7 cellular contexts compared by ENCODE assay signal in the genomic region with DNA sequence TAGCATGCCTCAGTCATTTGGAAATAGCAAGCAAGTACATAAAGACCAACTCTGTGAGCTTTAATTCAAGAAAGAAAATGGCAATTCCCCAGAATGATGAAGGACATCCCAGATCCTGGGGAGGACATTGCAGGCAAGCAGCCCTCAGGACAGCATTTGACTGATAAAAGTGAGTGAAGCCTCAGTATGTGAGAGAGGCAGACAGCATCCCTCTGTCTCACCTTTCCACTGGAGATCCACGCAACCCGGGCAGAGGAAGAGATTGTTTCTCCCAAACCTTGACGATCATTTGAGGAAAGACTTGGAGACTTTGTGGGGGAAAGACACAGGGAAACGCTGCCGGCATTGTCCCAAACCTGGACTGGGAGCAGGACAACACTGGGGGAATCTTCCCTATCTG.
DNase-seq lines count a peak whose midpoint lies in the region; ATAC-seq and TF ChIP-seq lines count a peak whose summit lies in the region.
"Not testable (repeated sequence)": the region's sequence is repeated elsewhere in the genome, so short reads cannot be mapped to it uniquely, and the experiment has no call there.

No MANE protein-coding gene starts in this region.

- CTCF ChIA-PET in PC-9 (lab: Charles Lee): interaction anchor here (0.6 to 1.1 kb wide), 4 partner anchors 240 to 387 kb away, joined by 3 to 4 read pairs (median 4); no protein-coding TSS in a partner anchor

- H3K9me3 ChIP-seq in PC-9 (ENCODE audit: insufficient read depth, low read depth); esophagus muscularis mucosa; iPS-18a (ENCODE audit: control insufficient read depth, low read depth, low read length); neural cell (ENCODE audit: low read length); skeletal muscle satellite cell (replicated peaks; ENCODE audit: low read length): not testable (repeated sequence)

- H3K27me3 Mint-ChIP-seq in GM23338 (ENCODE audit: insufficient read depth, low read depth, poor library complexity); brain: not testable (repeated sequence)

- peak overlapping the region; percentile 77 for H3K4me2 ChIP-seq in GM23338
- H3K4me2 ChIP-seq in PC-9: peak overlapping the region; percentile 74
- not testable (repeated sequence) for H3K4me2 ChIP-seq in neural cell (ENCODE audit: low read length)
- peak overlapping the region; percentile 69 for H3K4me2 ChIP-seq in skeletal muscle satellite cell (ENCODE audit: low read length)

- H3K27me3 ChIP-seq in GM23338 (ENCODE audit: insufficient read depth); PC-9 (ENCODE audit: insufficient read depth, low read depth); esophagus muscularis mucosa; iPS-18a (ENCODE audit: control insufficient read depth, insufficient read depth, low read length); neural cell (ENCODE audit: insufficient read depth, low read depth, low read length); skeletal muscle satellite cell (ENCODE audit: control insufficient read depth, insufficient read depth, low read length): not testable (repeated sequence)

- ATAC-seq in GM23338: not testable (repeated sequence)

- 2% methylated on average over 5 of the region's 5 CpGs for WGBS in esophagus muscularis mucosa

- not testable (repeated sequence) for TF ChIP-seq EP300 in esophagus muscularis mucosa (IDR thresholded peaks at IDR 0.05); neural cell (conservative IDR thresholded peaks at IDR 0.05; ENCODE audit: poor library complexity, severe bottlenecking)

- H3F3A ChIP-seq in GM23338 (replicated peaks; ENCODE audit: low read depth); PC-9 (ENCODE audit: insufficient read depth, low read depth); neural cell (ENCODE audit: insufficient read depth, low read length, poor library complexity, severe bottlenecking): not testable (repeated sequence)

- H3K27ac ChIP-seq in GM23338 (ENCODE audit: low read depth); PC-9; esophagus muscularis mucosa (replicated peaks in 1 of 4): not testable (repeated sequence)
- H3K27ac ChIP-seq in iPS-18a (ENCODE audit: low read length): peak overlapping the region; percentile 68
- H3K27ac ChIP-seq in neural cell (ENCODE audit: low read length): peak overlapping the region; percentile 34

- H3K79me2 ChIP-seq in GM23338 (replicated peaks; ENCODE audit: insufficient read depth); PC-9 (ENCODE audit: low read depth); neural cell (replicated peaks; ENCODE audit: insufficient read depth, low read length): not testable (repeated sequence)

- not testable (repeated sequence) for H3K4me1 Mint-ChIP-seq in GM23338
- H3K4me1 Mint-ChIP-seq in brain: peaks cover 16% of the 10 kb centered on the region

- not testable (repeated sequence) for H3K9me3 Mint-ChIP-seq in GM23338
- H3K9me3 Mint-ChIP-seq in brain: peaks cover 4 to 15% (median 7%) of the 10 kb centered on the region in 5 experiments

- H3K36me3 ChIP-seq in GM23338 (ENCODE audit: insufficient read depth); PC-9 (ENCODE audit: low read depth); esophagus muscularis mucosa; iPS-18a (ENCODE audit: control insufficient read depth, low read depth, low read length); neural cell (ENCODE audit: insufficient read depth, low read length); skeletal muscle satellite cell (ENCODE audit: insufficient read depth, low read length): not testable (repeated sequence)

- H3K4me3 Mint-ChIP-seq in GM23338: peak overlapping the region; percentile 93
- peak overlapping the region; percentile 86 to 96 (median 95) for H3K4me3 Mint-ChIP-seq in brain

- not testable (repeated sequence) for H3K9me2 ChIP-seq in GM23338 (ENCODE audit: insufficient read depth); PC-9 (ENCODE audit: insufficient read depth); neural cell (ENCODE audit: insufficient read depth, low read length)

- H3K9ac ChIP-seq in iPS-18a (ENCODE audit: low read length) (peak overlapping the region; percentile 63), neural cell (ENCODE audit: low read length) (peak overlapping the region; percentile 31), skeletal muscle satellite cell (ENCODE audit: low read depth, low read length) (peak overlapping the region; percentile 31)

- not testable (repeated sequence) for H3K36me3 Mint-ChIP-seq in GM23338 (ENCODE audit: low read depth); brain

- not testable (repeated sequence) for DNase-seq in GM23338 (ENCODE audit: low spot score); PC-9; esophagus muscularis mucosa (ENCODE audit: extremely low spot score)

- POLR2A ChIA-PET in PC-9 (lab: Charles Lee; ENCODE audit: unreplicated experiment): not testable (repeated sequence)

- H3K4me3 ChIP-seq in GM23338 (peak overlapping the region; percentile 53), PC-9 (peak overlapping the region; percentile 64), esophagus muscularis mucosa (peak overlapping the region; percentile 37 to 52 (median 40)), iPS-18a (ENCODE audit: low read length) (peak overlapping the region; percentile 69), neural cell (ENCODE audit: low read length) (peak overlapping the region; percentile 59), skeletal muscle satellite cell (ENCODE audit: low read length) (peak overlapping the region; percentile 65)

- not testable (repeated sequence) for H3K4me1 ChIP-seq in GM23338 (ENCODE audit: insufficient read depth); PC-9 (replicated peaks; ENCODE audit: insufficient read depth); esophagus muscularis mucosa; iPS-18a (ENCODE audit: control insufficient read depth, low read depth, low read length); skeletal muscle satellite cell (ENCODE audit: control insufficient read depth, insufficient read depth, low read length)

- not testable (repeated sequence) for TF ChIP-seq CTCF in GM23338 (conservative IDR thresholded peaks at IDR 0.05; ENCODE audit: low read depth in 2 of 2); PC-9 (conservative IDR thresholded peaks at IDR 0.05); brain (conservative IDR thresholded peaks at IDR 0.05); esophagus muscularis mucosa (IDR thresholded peaks at IDR 0.05); neural cell (IDR thresholded peaks at IDR 0.05; ENCODE audit: poor library complexity, severe bottlenecking)

- peak overlapping the region; percentile 97 for H2AFZ ChIP-seq in GM23338
- H2AFZ ChIP-seq in PC-9: peak overlapping the region; percentile 86
- H2AFZ ChIP-seq in neural cell (ENCODE audit: low read depth, low read length): not testable (repeated sequence)

- TF ChIP-seq RAD21 in neural cell (conservative IDR thresholded peaks at IDR 0.05): not testable (repeated sequence)

- BruUV-seq in PC-9 (replicated peaks; lab: Mats Ljungman, UMichigan): TSS peak; percentile 31

- not testable (repeated sequence) for H4K20me1 ChIP-seq in GM23338 (replicated peaks; ENCODE audit: insufficient read depth); PC-9 (ENCODE audit: insufficient read depth); neural cell (ENCODE audit: insufficient read depth)

- H3K27ac Mint-ChIP-seq in GM23338 (peak overlapping the region; percentile 88), brain (peak overlapping the region; percentile 84 to 97 (median 91))

- not testable (repeated sequence) for TF ChIP-seq POLR2A in esophagus muscularis mucosa (IDR thresholded peaks at IDR 0.05; ENCODE audit: low read depth)

- intact Hi-C loops in PC-9 (cut with micrococcal nuclease; ENCODE audit: unreplicated experiment); esophagus muscularis mucosa (cut with DNase I): not testable (repeated sequence)
